Comparison of ENCODE assay signal across 22 cellular contexts in genomic region chr15:68027388-68027787, GRCh38. TPM values are rescaled to one million over a fixed set of nuclear protein-coding genes. Genes with fewer than 3 reads are reported as not detected.
DNase-seq lines count a peak whose midpoint lies in the region; ATAC-seq and TF ChIP-seq lines count a peak whose summit lies in the region.
"Had no signal": no experiment of that assay in that cellular context is flagged by ENCODE, and none has a peak within 500 bp of the region (broad histone marks: within the 10 kb centered on the region; RNA-seq: fewer than 3 reads in every experiment).

No MANE protein-coding gene starts in this region.

- no TSS peak for BruUV-seq in MCF 10A (replicated peaks; lab: Mats Ljungman, UMichigan)

- H3K36me3 Mint-ChIP-seq in MCF 10A (ENCODE audit: insufficient read depth, unreplicated experiment) (no peaks in the 10 kb centered on the region), memory B cell (no peaks in the 10 kb centered on the region), neural progenitor cell (peaks cover 12% of the 10 kb centered on the region), HFFc6 (ENCODE audit: low read depth) (no peaks in the 10 kb centered on the region; the same call in 1 of the 2 replicates)
- H3K36me3 Mint-ChIP-seq: CD8-positive, alpha-beta T cell had no signal

- ATAC-seq in memory B cell (ENCODE audit: low read depth) (peak; percentile 29), GM19351 (IDR thresholded peaks at IDR 0.05; ENCODE audit: unreplicated experiment) (no peak)
- ATAC-seq: CD8-positive, alpha-beta T cell; SK-N-SH treated with all-trans-retinoic acid at 6 μM for 48 hours had no signal

- no peak overlapping the region for H3K4me2 ChIP-seq in neural progenitor cell

- H3K4me3 ChIP-seq in breast epithelium (no peak overlapping the region), neural progenitor cell (no peak overlapping the region)
- H3K4me3 ChIP-seq: MG63, SJCRH30 had no signal

- H3K27ac ChIP-seq in breast epithelium, result no peak overlapping the region
- no peak overlapping the region for H3K27ac ChIP-seq in neural progenitor cell
- H3K27ac ChIP-seq: 22Rv1, SJCRH30 had no signal

- H3F3A ChIP-seq in neural progenitor cell (ENCODE audit: low read depth), result no peaks in the 10 kb centered on the region

- no peaks in the 10 kb centered on the region for H4K20me1 ChIP-seq in neural progenitor cell (ENCODE audit: low read depth)

- peak overlapping the region; percentile 20 for H3K27ac Mint-ChIP-seq in MCF 10A (ENCODE audit: low read depth, unreplicated experiment)
- H3K27ac Mint-ChIP-seq in memory B cell, result no peak overlapping the region
- no peak overlapping the region for H3K27ac Mint-ChIP-seq in neural progenitor cell
- no peak overlapping the region for H3K27ac Mint-ChIP-seq in HFFc6
- H3K27ac Mint-ChIP-seq: B cell; CD8-positive, alpha-beta T cell had no signal

- no peak for TF ChIP-seq POLR2A in breast epithelium (IDR thresholded peaks at IDR 0.05)

- no peak overlapping the region for H2AFZ ChIP-seq in neural progenitor cell (replicated peaks)

- H3K27me3 ChIP-seq in breast epithelium, result no peaks in the 10 kb centered on the region
- H3K27me3 ChIP-seq in neural progenitor cell, result no peaks in the 10 kb centered on the region
- H3K27me3 ChIP-seq: SJCRH30 had no signal

- no peaks in the 10 kb centered on the region for H3K9me3 ChIP-seq in breast epithelium
- H3K9me3 ChIP-seq in neural progenitor cell (ENCODE audit: low read depth), result no peaks in the 10 kb centered on the region
- H3K9me3 ChIP-seq: MG63, SJCRH30 had no signal

- H3K27me3 Mint-ChIP-seq in MCF 10A (ENCODE audit: insufficient read depth, unreplicated experiment), result no peaks in the 10 kb centered on the region
- peaks cover 9% of the 10 kb centered on the region for H3K27me3 Mint-ChIP-seq in memory B cell
- H3K27me3 Mint-ChIP-seq in neural progenitor cell (ENCODE audit: insufficient read depth, low read depth), result peaks cover 5% of the 10 kb centered on the region
- peaks cover 22% of the 10 kb centered on the region for H3K27me3 Mint-ChIP-seq in HFFc6 (ENCODE audit: insufficient read depth)

- intact Hi-C loops in MCF 10A (cut with micrococcal nuclease), result no loop called here
- intact Hi-C loops in breast epithelium (cut with DNase I; ENCODE audit: low total_unique reads), result no loop called here

- TF ChIP-seq CTCF in MCF 10A (IDR thresholded peaks at IDR 0.05; ENCODE audit: unreplicated experiment) (no peak), breast epithelium (IDR thresholded peaks at IDR 0.05) (no peak), neural progenitor cell (IDR thresholded peaks at IDR 0.05) (no peak), HFFc6 (IDR thresholded peaks at IDR 0.05) (no peak)

- H3K9ac ChIP-seq in neural progenitor cell, result no peak overlapping the region

- H3K36me3 ChIP-seq in breast epithelium, result no peaks in the 10 kb centered on the region
- no peaks in the 10 kb centered on the region for H3K36me3 ChIP-seq in neural progenitor cell
- H3K36me3 ChIP-seq: MG63, SJCRH30 had no signal

- H3K4me1 ChIP-seq in breast epithelium (no peaks in the 10 kb centered on the region), neural progenitor cell (no peaks in the 10 kb centered on the region)
- H3K4me1 ChIP-seq: SJCRH30 had no signal

- DNase-seq in MCF 10A (ENCODE audit: unreplicated experiment) (no peak), breast epithelium (ENCODE audit: low spot score in 2 of 2) (no peak), RPMI8226 (peak; percentile 27), memory B cell (ENCODE audit: low spot score in 2 of 2) (no peak), ureter (ENCODE audit: low spot score) (peak; percentile 29), neural progenitor cell (ENCODE audit: low spot score) (no peak), HFFc6 (no peak)
- DNase-seq: CD8-positive, alpha-beta T cell; DMS 273 treated with DMSO at 0.1 percent for 48 hours; DMS79; GDM1; KBM-7; MG63; NCI-H1694; NCI-H2029 treated with DMSO at 0.1 percent for 48 hours; NCI-H446 treated with DMSO at 0.1 percent for 48 hours; NCI-H526; SJCRH30 had no signal

- no peak overlapping the region for H3K4me3 Mint-ChIP-seq in MCF 10A (ENCODE audit: unreplicated experiment)
- H3K4me3 Mint-ChIP-seq in memory B cell, result no peak overlapping the region
- H3K4me3 Mint-ChIP-seq in neural progenitor cell, result no peak overlapping the region
- no peak overlapping the region for H3K4me3 Mint-ChIP-seq in HFFc6
- H3K4me3 Mint-ChIP-seq: B cell; CD8-positive, alpha-beta T cell had no signal

- CTCF ChIA-PET in MCF 10A (lab: Yijun Ruan, JAX), result no interaction called here

- POLR2A ChIA-PET in MCF 10A (lab: Yijun Ruan, JAX), result no interaction called here

- no peaks in the 10 kb centered on the region for H3K79me2 ChIP-seq in neural progenitor cell (ENCODE audit: low read depth)

- H3K9me3 Mint-ChIP-seq in MCF 10A (ENCODE audit: unreplicated experiment), result no peaks in the 10 kb centered on the region
- no peaks in the 10 kb centered on the region for H3K9me3 Mint-ChIP-seq in memory B cell
- peaks cover 8% of the 10 kb centered on the region for H3K9me3 Mint-ChIP-seq in neural progenitor cell
- no peaks in the 10 kb centered on the region for H3K9me3 Mint-ChIP-seq in HFFc6
- H3K9me3 Mint-ChIP-seq: CD8-positive, alpha-beta T cell had no signal

- H3K4me1 Mint-ChIP-seq in MCF 10A (ENCODE audit: insufficient read depth, unreplicated experiment), result peaks cover 6% of the 10 kb centered on the region
- H3K4me1 Mint-ChIP-seq in memory B cell, result no peaks in the 10 kb centered on the region
- no peaks in the 10 kb centered on the region for H3K4me1 Mint-ChIP-seq in neural progenitor cell
- H3K4me1 Mint-ChIP-seq in HFFc6 (ENCODE audit: low read depth), result no peaks in the 10 kb centered on the region; the same call in 1 of the 2 replicates
- H3K4me1 Mint-ChIP-seq: B cell had no signal

RNA-seq across cellular contexts. Expression of gene PIAS1, which starts 26.7 kb away (rescaled TPM):
- total RNA-seq in MCF 10A (2022), result 32.9 and 36.8 TPM in 2 replicates
- 10 to 100 TPM; 43.9 to 77.4 (median 57.1) TPM for total RNA-seq in breast epithelium
- total RNA-seq in ureter, result 72.5 TPM
- 34.6 and 48.2 TPM in 2 replicates for total RNA-seq in neural progenitor cell (ENCODE audit: low replicate concordance)
- total RNA-seq in HFFc6 (2021; fragmentation: NEBNext Ultra II Directional; extraction: Animal tissue kit (Norgen Biotek cat#: 25700)), result 10 to 100 TPM; 23.7 to 31.8 (median 27.6) TPM

Comparison
In these comparisons a context has a peak if more than half of its experiments do, and no peak if none do; other contexts are left out.
1. DNase-seq: peak in RPMI8226 (single experiment) and ureter (single experiment); none in MCF 10A (single experiment), breast epithelium (0 of 2), memory B cell (0 of 2), neural progenitor cell (single experiment) and HFFc6 (single experiment).